1 cellular context compared by ENCODE assay signal in the genomic region with DNA sequence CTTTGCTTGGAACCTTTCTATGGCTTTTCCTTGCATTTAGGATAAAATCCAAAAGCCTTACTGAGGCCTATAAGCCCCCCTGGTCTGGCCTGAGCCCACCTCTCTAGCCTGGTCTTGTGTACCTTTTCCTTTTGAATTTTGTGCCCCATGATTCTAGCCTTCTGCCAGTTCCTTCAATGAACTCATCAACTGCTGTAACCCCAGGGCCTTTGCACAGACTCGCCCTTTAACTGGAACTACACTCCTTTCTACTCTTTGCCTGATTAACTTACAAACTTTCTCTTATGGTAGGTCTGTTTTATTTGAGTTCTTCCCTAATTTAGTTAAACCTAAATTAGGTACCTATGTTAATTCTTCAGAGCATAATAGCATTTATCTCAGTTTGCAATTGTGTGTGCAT.
TF ChIP-seq lines count a peak whose summit lies in the region.

No MANE protein-coding gene starts in this region.

TF ChIP-seq in endothelial cell of umbilical vein, 7 proteins besides CTCF, POLR2A, EP300 and RAD21:
- TF ChIP-seq GATA2 (IDR thresholded peaks at IDR 0.05; ENCODE audit: insufficient read depth, insufficient read length, low read depth, low read length) (no peak), EZH2 (IDR thresholded peaks at IDR 0.05; ENCODE audit: borderline replicate concordance, low read depth, low read length, severe bottlenecking) (no peak), POLR2AphosphoS5 (IDR thresholded peaks at IDR 0.05; ENCODE audit: insufficient read depth, low read depth, low read length) (no peak), FOS (IDR thresholded peaks at IDR 0.05; ENCODE audit: borderline replicate concordance, insufficient read depth, low read length) (no peak), MYC (IDR thresholded peaks at IDR 0.05; ENCODE audit: low read depth, low read length) (no peak), JUN (IDR thresholded peaks at IDR 0.05; ENCODE audit: borderline replicate concordance, insufficient read depth, insufficient read length, low read depth) (no peak)
- TF ChIP-seq, protein P1, sequence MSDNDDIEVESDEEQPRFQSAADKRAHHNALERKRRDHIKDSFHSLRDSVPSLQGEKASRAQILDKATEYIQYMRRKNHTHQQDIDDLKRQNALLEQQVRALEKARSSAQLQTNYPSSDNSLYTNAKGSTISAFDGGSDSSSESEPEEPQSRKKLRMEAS (IDR thresholded peaks at IDR 0.05; ENCODE audit: insufficient read depth, insufficient read length) = no peak
